8 cellular contexts compared by ENCODE assay signal in the genomic region with DNA sequence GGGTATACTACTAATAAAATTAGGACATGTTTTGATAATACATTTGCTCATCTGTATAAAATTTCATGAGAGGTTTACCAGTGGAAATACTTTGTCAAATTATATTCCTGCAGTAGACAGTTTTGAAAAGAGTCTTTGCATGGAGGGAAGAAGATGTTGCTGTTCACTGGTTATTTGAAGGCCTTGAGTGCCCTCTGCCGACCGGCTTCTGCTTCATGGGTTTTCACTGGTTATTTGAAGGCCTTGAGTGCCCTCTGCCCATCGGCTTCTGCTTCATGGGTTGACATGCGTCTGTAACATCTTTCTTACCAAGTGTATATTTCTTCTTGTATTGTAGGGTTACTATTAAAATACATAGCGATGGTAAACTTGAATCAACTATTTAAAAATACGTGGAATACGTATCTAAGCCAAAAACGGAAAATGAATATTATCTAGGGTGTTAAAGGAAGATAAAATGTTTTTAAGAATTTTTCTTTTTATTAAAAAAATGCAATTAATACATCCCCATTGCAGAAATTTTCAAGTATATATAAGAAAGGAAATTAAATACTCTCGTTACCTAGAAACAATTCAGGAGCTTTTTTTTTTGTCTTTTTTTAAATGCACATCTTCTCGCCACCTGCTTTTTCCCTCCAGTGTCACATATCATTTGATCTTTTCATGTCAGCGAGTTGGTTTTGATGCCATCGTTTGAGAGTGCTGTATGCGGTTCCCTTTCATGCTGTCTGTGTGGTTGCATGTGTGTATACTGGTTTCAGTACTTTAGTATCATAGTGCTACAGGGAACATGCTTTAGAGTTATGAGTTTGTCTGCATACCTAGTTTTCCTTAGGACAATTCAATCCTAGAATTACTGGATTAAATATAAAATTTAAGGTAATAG.
A peak's percentile ranks its signal among the peaks of the same experiment; 100 is the strongest.
DNase-seq lines count a peak whose midpoint lies in the region; ATAC-seq, FAIRE-seq and TF ChIP-seq lines count a peak whose summit lies in the region.

No MANE protein-coding gene starts in this region.

- H3K27ac ChIP-seq in WERI-Rb-1 (no peak overlapping the region), kidney (ENCODE audit: low read depth in 2 of 2, low read length in 2 of 2) (no peak overlapping the region)

- H3K4me3 ChIP-seq in NB4 (ENCODE audit: low read depth, low read length): no peak overlapping the region
- no peak overlapping the region for H3K4me3 ChIP-seq in WERI-Rb-1 (ENCODE audit: low read depth, low read length)
- H3K4me3 ChIP-seq in bronchial epithelial cell (ENCODE audit: low read depth, low read length): no peak overlapping the region
- H3K4me3 ChIP-seq in kidney (ENCODE audit: low read length in 2 of 2): no peak overlapping the region

- DNase-seq in COLO829 (ENCODE audit: low spot score) (peak; percentile 20), NB4 (ENCODE audit: low read depth) (peak; percentile 76), WERI-Rb-1 (peak; percentile 83), bronchial epithelial cell (ENCODE audit: low read depth) (peak; percentile 61), kidney (peak; percentile 84)
- peak; percentile 54 to 58 for DNase-seq in stimulated activated CD4-positive, alpha-beta T cell treated with anti-CD3 and anti-CD28 coated beads, Interleukin-2, amount 100 ng/mL, for 48 hours

- TF ChIP-seq POLR2A in NB4 (IDR thresholded peaks at IDR 0.05; ENCODE audit: extremely low read depth, insufficient read length): no peak

- intact Hi-C loops in kidney (cut with DNase I): no loop called here

- no peaks in the 10 kb centered on the region for H3K9me3 ChIP-seq in WERI-Rb-1 (ENCODE audit: severe bottlenecking)
- no peaks in the 10 kb centered on the region for H3K9me3 ChIP-seq in kidney (ENCODE audit: control insufficient read depth in 1 of 2, low read length in 2 of 2)

- ATAC-seq in GM21723 (IDR thresholded peaks at IDR 0.05; ENCODE audit: unreplicated experiment) (peak; percentile 44), GM19455 (IDR thresholded peaks at IDR 0.05; ENCODE audit: unreplicated experiment) (no peak)

- TF ChIP-seq CTCF in NB4 (IDR thresholded peaks at IDR 0.05; ENCODE audit: low read depth, low read length) (no peak), WERI-Rb-1 (IDR thresholded peaks at IDR 0.05; ENCODE audit: low read depth, low read length) (peak; percentile 75), bronchial epithelial cell (IDR thresholded peaks at IDR 0.05; ENCODE audit: insufficient read depth, low read length, severe bottlenecking) (peak; percentile 77), kidney (IDR thresholded peaks at IDR 0.05; ENCODE audit: borderline replicate concordance, extremely low read depth, insufficient read depth) (peak; percentile 76)

- H3K36me3 ChIP-seq in WERI-Rb-1 (peaks cover 59% of the 10 kb centered on the region), bronchial epithelial cell (ENCODE audit: control insufficient read depth, insufficient read depth, low read length) (peaks cover 19% of the 10 kb centered on the region), kidney (ENCODE audit: control insufficient read depth in 1 of 2, insufficient read depth in 2 of 2, low read length in 2 of 2) (peaks cover 26 to 39% of the 10 kb centered on the region in 2 donors)

- H3K9ac ChIP-seq in kidney (ENCODE audit: low read length in 2 of 2): no peak overlapping the region

- H3K4me1 ChIP-seq in kidney (ENCODE audit: control insufficient read depth in 1 of 2, insufficient read depth in 1 of 2, low read depth in 1 of 2, low read length in 2 of 2): no peaks in the 10 kb centered on the region

- H3K27me3 ChIP-seq in WERI-Rb-1 (ENCODE audit: insufficient read depth, low read depth, severe bottlenecking): no peaks in the 10 kb centered on the region
- H3K27me3 ChIP-seq in bronchial epithelial cell (ENCODE audit: control insufficient read depth, insufficient read depth, low read length): no peaks in the 10 kb centered on the region

- FAIRE-seq in bronchial epithelial cell (lab: Jason Lieb, UNC) (no peak), kidney (lab: Jason Lieb, UNC) (peak; percentile 73)

Comparison
In these comparisons a context has a peak if more than half of its experiments do, and no peak if none do; other contexts are left out.
1. DNase-seq: peak in every context shown above with its lines; median percentile 84 in kidney; 83 in WERI-Rb-1; 76 in NB4; 61 in bronchial epithelial cell; 56 in stimulated activated CD4-positive, alpha-beta T cell treated with anti-CD3 and anti-CD28 coated beads, Interleukin-2, amount 100 ng/mL, for 48 hours; 20 in COLO829.